In genomic region chrX:26649534-26649933, GRCh38 we compare ENCODE assay signal across 9 cellular contexts.
DNase-seq lines count a peak whose midpoint lies in the region; TF ChIP-seq lines count a peak whose summit lies in the region.
"Had no signal": no experiment of that assay in that cellular context is flagged by ENCODE, and none has a peak within 500 bp of the region (broad histone marks: within the 10 kb centered on the region; RNA-seq: fewer than 3 reads in every experiment).

No MANE protein-coding gene starts in this region.

- no peaks in the 10 kb centered on the region for H3K27me3 ChIP-seq in OCI-LY1 (ENCODE audit: insufficient read depth, low read length)
- no peaks in the 10 kb centered on the region for H3K27me3 ChIP-seq in vagina

- H3K27ac ChIP-seq in OCI-LY1 (ENCODE audit: low read depth, low read length, poor library complexity, severe bottlenecking), result no peak overlapping the region
- H3K27ac ChIP-seq in vagina, result no peak overlapping the region

- H4K20me1 ChIP-seq in OCI-LY1 (ENCODE audit: insufficient read depth, low read length), result no peaks in the 10 kb centered on the region

- H2AFZ ChIP-seq in OCI-LY1 (ENCODE audit: low read length), result no peak overlapping the region

- H3K9ac ChIP-seq in OCI-LY1 (ENCODE audit: low read length), result no peak overlapping the region

- intact Hi-C loops in CD14-positive monocyte (cut with micrococcal nuclease), result no loop called here
- intact Hi-C loops in vagina (cut with DNase I), result no loop called here

- H3K9me3 Mint-ChIP-seq in CD14-positive monocyte, result peaks cover 0 to 14% (median 3%) of the 10 kb centered on the region in 7 donors

- TF ChIP-seq POLR2A in vagina (IDR thresholded peaks at IDR 0.05), result no peak

- H3K27me3 Mint-ChIP-seq in CD14-positive monocyte (ENCODE audit: low read depth in 3 of 3), result no peaks in the 10 kb centered on the region

- H3K4me3 ChIP-seq in OCI-LY1 (ENCODE audit: low read depth, low read length, poor library complexity, severe bottlenecking), result no peak overlapping the region
- H3K4me3 ChIP-seq in vagina, result no peak overlapping the region

- H3K4me1 Mint-ChIP-seq in CD14-positive monocyte, result no peaks in the 10 kb centered on the region

- H3K4me2 ChIP-seq in OCI-LY1 (ENCODE audit: low read length), result no peak overlapping the region

- no peaks in the 10 kb centered on the region for H3K79me2 ChIP-seq in OCI-LY1 (ENCODE audit: insufficient read depth, low read length)

- no peaks in the 10 kb centered on the region for H3K36me3 Mint-ChIP-seq in CD14-positive monocyte

- no peaks in the 10 kb centered on the region for H3K36me3 ChIP-seq in OCI-LY1 (ENCODE audit: insufficient read depth, low read length)
- H3K36me3 ChIP-seq in vagina, result no peaks in the 10 kb centered on the region

- H3K4me3 Mint-ChIP-seq in CD14-positive monocyte, result no peak overlapping the region

- no peak for DNase-seq in CD14-positive monocyte (ENCODE audit: low spot score)
- DNase-seq in GM20000 (ENCODE audit: low spot score), result peak; percentile 11
- DNase-seq in germinal center (ENCODE audit: low spot score), result peak; percentile 2
- DNase-seq in activated CD8-positive, alpha-beta memory T cell treated with anti-CD3 and anti-CD28 coated beads for 24 hours, result no peak
- no peak for DNase-seq in vagina (ENCODE audit: extremely low spot score in 2 of 2)
- DNase-seq in SHP77 (lab: John Stamatoyannopoulos, UW), result no peak
- no peak for DNase-seq in NCI-H2227 treated with DMSO at 0.1 percent for 48 hours (lab: John Stamatoyannopoulos, UW)
- DNase-seq: activated CD4-positive, alpha-beta T cell treated with anti-CD3 and anti-CD28 coated beads, Interleukin-2, amount 50 U/mL, for 48 hours had no signal

- H3K9me3 ChIP-seq in OCI-LY1 (ENCODE audit: low read length) (no peaks in the 10 kb centered on the region), vagina (peaks cover 14% of the 10 kb centered on the region)

- H3K4me1 ChIP-seq in OCI-LY1 (ENCODE audit: insufficient read depth, low read length, severe bottlenecking) (no peaks in the 10 kb centered on the region), vagina (no peaks in the 10 kb centered on the region)

- H3F3A ChIP-seq in OCI-LY1 (ENCODE audit: insufficient read depth, low read length), result no peaks in the 10 kb centered on the region

- peak; percentile 42 for TF ChIP-seq CTCF in CD14-positive monocyte (IDR thresholded peaks at IDR 0.05)
- peak; percentile 28 for TF ChIP-seq CTCF in GM20000 (IDR thresholded peaks at IDR 0.05; ENCODE audit: extremely low read depth, missing control alignments)
- TF ChIP-seq CTCF in OCI-LY1 (IDR thresholded peaks at IDR 0.05; ENCODE audit: low read length), result peak; percentile 34
- TF ChIP-seq CTCF in vagina (IDR thresholded peaks at IDR 0.05), result no peak

- no peaks in the 10 kb centered on the region for H3K9me2 ChIP-seq in OCI-LY1 (ENCODE audit: low read depth, low read length)

- H3K27ac Mint-ChIP-seq in CD14-positive monocyte, result no peak overlapping the region

Comparison
In these comparisons a context has a peak if more than half of its experiments do, and no peak if none do; other contexts are left out.
1. DNase-seq: peak in GM20000 (single experiment) and germinal center (single experiment); none in CD14-positive monocyte (single experiment), activated CD8-positive, alpha-beta memory T cell treated with anti-CD3 and anti-CD28 coated beads for 24 hours (single experiment), vagina (0 of 2), SHP77 (0 of 2) and NCI-H2227 treated with DMSO at 0.1 percent for 48 hours (single experiment).
2. CTCF ChIP-seq: peak in CD14-positive monocyte (single experiment), GM20000 (single experiment) and OCI-LY1 (single experiment); none in vagina (0 of 3).